8 cellular contexts compared by ENCODE assay signal in the genomic region with DNA sequence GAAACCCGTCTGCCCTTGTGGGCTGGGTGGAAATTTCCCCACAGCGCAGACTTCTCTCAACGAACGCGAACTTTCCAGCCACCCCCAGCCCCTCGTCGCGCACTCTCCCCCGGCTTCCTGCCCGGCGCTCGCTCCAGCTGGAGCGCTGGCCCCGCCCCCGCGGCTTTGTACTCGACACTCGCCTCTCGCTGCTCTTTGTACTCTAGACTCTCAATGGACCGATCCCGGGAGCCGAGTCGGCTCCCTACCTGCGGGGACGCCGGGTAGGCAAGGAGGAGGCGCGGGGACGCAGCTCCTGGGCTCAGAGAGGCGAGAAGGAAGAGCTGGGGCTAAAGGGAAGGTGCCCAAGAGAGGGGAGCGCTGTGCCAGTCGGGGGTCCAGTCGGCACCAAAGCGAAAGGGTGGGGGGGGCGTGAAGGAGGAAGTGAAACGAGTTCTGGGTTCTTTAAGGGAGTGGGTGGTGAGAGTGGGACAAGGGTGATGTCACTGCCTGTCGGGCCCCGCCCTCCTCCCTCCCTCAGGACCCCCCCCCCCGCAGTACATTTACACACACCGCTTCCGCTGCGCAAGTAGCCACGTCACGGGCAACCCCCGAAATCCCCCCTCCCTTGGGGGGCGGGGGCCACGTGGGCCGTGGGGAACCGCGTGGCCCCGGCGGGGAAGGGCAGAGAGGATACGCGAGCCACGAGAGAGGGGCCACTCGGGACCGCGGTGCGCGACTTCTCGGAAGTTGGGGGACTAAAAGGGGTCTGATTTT. TPM values are rescaled to one million over a fixed set of nuclear protein-coding genes. Genes with fewer than 3 reads are reported as not detected.
A peak's percentile ranks its signal among the peaks of the same experiment; 100 is the strongest.
DNase-seq lines count a peak whose midpoint lies in the region; ATAC-seq lines count a peak whose summit lies in the region.

No MANE protein-coding gene starts in this region.

- ATAC-seq in HG03565 (IDR thresholded peaks at IDR 0.05; ENCODE audit: unreplicated experiment) = peak; percentile 21
- ATAC-seq in activated CD8-positive, alpha-beta memory T cell treated with anti-CD3 and anti-CD28 coated beads, Interleukin-2, amount 10 ng/mL, durations not matched to agents 7 days and 5 days = peak; percentile 21
- ATAC-seq in effector memory CD8-positive, alpha-beta T cell (replicated peaks) = peak; percentile 28
- peak; percentile 26 for ATAC-seq in memory B cell (ENCODE audit: low read depth)

- H3K36me3 Mint-ChIP-seq in activated CD8-positive, alpha-beta memory T cell treated with anti-CD3 and anti-CD28 coated beads, Interleukin-2, amount 10 ng/mL, durations not matched to agents 7 days and 5 days = no peaks in the 10 kb centered on the region
- peaks cover 91% of the 10 kb centered on the region for H3K36me3 Mint-ChIP-seq in effector memory CD8-positive, alpha-beta T cell (ENCODE audit: insufficient read depth)
- peaks cover 13% of the 10 kb centered on the region for H3K36me3 Mint-ChIP-seq in memory B cell

- H3K4me1 Mint-ChIP-seq in activated CD8-positive, alpha-beta memory T cell treated with anti-CD3 and anti-CD28 coated beads, Interleukin-2, amount 10 ng/mL, durations not matched to agents 7 days and 5 days = peaks cover 40% of the 10 kb centered on the region
- peaks cover 52 to 54% of the 10 kb centered on the region in 2 donors for H3K4me1 Mint-ChIP-seq in effector memory CD8-positive, alpha-beta T cell (ENCODE audit: low read depth in 2 of 2)
- peaks cover 42% of the 10 kb centered on the region for H3K4me1 Mint-ChIP-seq in memory B cell

- peak overlapping the region; percentile 80 for H3K4me3 Mint-ChIP-seq in activated CD8-positive, alpha-beta memory T cell treated with anti-CD3 and anti-CD28 coated beads, Interleukin-2, amount 10 ng/mL, durations not matched to agents 7 days and 5 days
- H3K4me3 Mint-ChIP-seq in effector memory CD8-positive, alpha-beta T cell = peak overlapping the region; percentile 93 to 100
- H3K4me3 Mint-ChIP-seq in memory B cell = peak overlapping the region; percentile 97

- H3K27ac Mint-ChIP-seq in activated CD8-positive, alpha-beta memory T cell treated with anti-CD3 and anti-CD28 coated beads, Interleukin-2, amount 10 ng/mL, durations not matched to agents 7 days and 5 days = peak overlapping the region; percentile 99
- H3K27ac Mint-ChIP-seq in effector memory CD8-positive, alpha-beta T cell = peak overlapping the region; percentile 100
- peak overlapping the region; percentile 99 for H3K27ac Mint-ChIP-seq in memory B cell

- DNase-seq in NCI-H187 (lab: John Stamatoyannopoulos, UW) (peak; percentile 51 to 52), NCI-H187 treated with DMSO at 0.1 percent for 48 hours (lab: John Stamatoyannopoulos, UW) (no peak), NOMO-1 (lab: John Stamatoyannopoulos, UW; ENCODE audit: unreplicated experiment in 2 of 2) (peak; percentile 82 to 88), memory B cell (ENCODE audit: low spot score in 2 of 2) (peak; percentile 93 to 94)
- peak; percentile 89 for DNase-seq in activated CD8-positive, alpha-beta memory T cell treated with anti-CD3 and anti-CD28 coated beads, Interleukin-2, amount 10 ng/mL, durations not matched to agents 7 days and 5 days
- DNase-seq in effector memory CD8-positive, alpha-beta T cell = peak; percentile 92 to 93 (median 92)
- DNase-seq in stimulated activated CD4-positive, alpha-beta T cell treated with anti-CD3 and anti-CD28 coated beads, TNF-alpha, amount 100 ng/mL, for 48 hours (ENCODE audit: low read depth in 3 of 3) = peak; percentile 75 to 86 (median 79)

- CTCF ChIA-PET in activated CD8-positive, alpha-beta memory T cell treated with anti-CD3 and anti-CD28 coated beads, Interleukin-2, amount 10 ng/mL, durations not matched to agents 7 days and 5 days (lab: Charles Lee) = interaction anchor here (0.9 to 6.7 kb wide), 5 partner anchors 10 to 279 kb away, joined by 3 to 85 read pairs (median 4); a partner anchor contains a TSS

- H3K27me3 Mint-ChIP-seq in activated CD8-positive, alpha-beta memory T cell treated with anti-CD3 and anti-CD28 coated beads, Interleukin-2, amount 10 ng/mL, durations not matched to agents 7 days and 5 days = no peaks in the 10 kb centered on the region
- H3K27me3 Mint-ChIP-seq in effector memory CD8-positive, alpha-beta T cell = no peaks in the 10 kb centered on the region
- H3K27me3 Mint-ChIP-seq in memory B cell = no peaks in the 10 kb centered on the region

- H3K9me3 Mint-ChIP-seq in activated CD8-positive, alpha-beta memory T cell treated with anti-CD3 and anti-CD28 coated beads, Interleukin-2, amount 10 ng/mL, durations not matched to agents 7 days and 5 days (ENCODE audit: low read depth) = no peaks in the 10 kb centered on the region
- no peaks in the 10 kb centered on the region for H3K9me3 Mint-ChIP-seq in effector memory CD8-positive, alpha-beta T cell
- no peaks in the 10 kb centered on the region for H3K9me3 Mint-ChIP-seq in memory B cell

RNA-seq across cellular contexts. Expression of a gene that starts 9.7 kb away (rescaled TPM):
- 10 to 100 TPM; 15.5 to 31.9 TPM for total RNA-seq in activated CD8-positive, alpha-beta memory T cell treated with anti-CD3 and anti-CD28 coated beads, Interleukin-2, amount 10 ng/mL, durations not matched to agents 7 days and 5 days

RNA-seq across cellular contexts. Expression of a gene that starts 11.2 kb away (rescaled TPM):
- 1 to 10 TPM in 1 of 2 experiments, under 1 TPM in 1; 0.84 to 1.2 TPM for total RNA-seq in activated CD8-positive, alpha-beta memory T cell treated with anti-CD3 and anti-CD28 coated beads, Interleukin-2, amount 10 ng/mL, durations not matched to agents 7 days and 5 days

RNA-seq across cellular contexts. Expression of a gene that starts 13.6 kb away (rescaled TPM):
- total RNA-seq in activated CD8-positive, alpha-beta memory T cell treated with anti-CD3 and anti-CD28 coated beads, Interleukin-2, amount 10 ng/mL, durations not matched to agents 7 days and 5 days = 10 to 100 TPM; 86.0 to 95.8 TPM

RNA-seq across cellular contexts. Expression of a gene that starts 14.1 kb away (rescaled TPM):
- total RNA-seq in activated CD8-positive, alpha-beta memory T cell treated with anti-CD3 and anti-CD28 coated beads, Interleukin-2, amount 10 ng/mL, durations not matched to agents 7 days and 5 days = 1 to 10 TPM; 6.4 to 8.2 TPM

RNA-seq across cellular contexts. Expression of a gene that starts 44.9 kb away (rescaled TPM):
- total RNA-seq in activated CD8-positive, alpha-beta memory T cell treated with anti-CD3 and anti-CD28 coated beads, Interleukin-2, amount 10 ng/mL, durations not matched to agents 7 days and 5 days = 100 to 1,000 TPM; 139 to 147 TPM
